30 cellular contexts compared by ENCODE assay signal in genomic region chr3:14444380-14444779, GRCh38.
"Had no signal": no experiment of that assay in that cellular context is flagged by ENCODE, and none has a peak within 500 bp of the region (broad histone marks: within the 10 kb centered on the region; RNA-seq: fewer than 3 reads in every experiment).

No MANE protein-coding gene starts in this region.

- H3K36me3 ChIP-seq: colonic mucosa, transverse colon had no signal

- H3K4me3 ChIP-seq: adrenal gland, ascending aorta, cardiac muscle cell, colonic mucosa, dorsolateral prefrontal cortex, gastrocnemius medialis, left ventricle myocardium inferior, lung, mucosa of descending colon, testis, transverse colon had no signal

- H3K27me3 ChIP-seq: adrenal gland, ascending aorta, cardiac muscle cell, colonic mucosa, dorsolateral prefrontal cortex, gastrocnemius medialis, testis, transverse colon had no signal

- ATAC-seq: activated CD4-positive, CD25-positive, alpha-beta regulatory T cell treated with anti-CD3 and anti-CD28 coated beads, Interleukin-2, amount 50 U/mL, for 24 hours; activated naive CD4-positive, alpha-beta T cell treated with anti-CD3 and anti-CD28 coated beads, Interleukin-2, amount 50 U/mL, for 72 hours; activated T-helper 17 cell treated with anti-CD3 and anti-CD28 coated beads, Interleukin-2, amount 50 U/mL, for 72 hours; gastrocnemius medialis; mucosa of descending colon; right cardiac atrium had no signal

- H3K27ac Mint-ChIP-seq: activated T-helper 17 cell treated with anti-CD3 and anti-CD28 coated beads, Interleukin-2, amount 50 U/mL, for 72 hours; brain had no signal

- H3K27ac ChIP-seq: adrenal gland, ascending aorta, cardiac muscle cell, colonic mucosa, gastrocnemius medialis, left ventricle myocardium inferior, testis, transverse colon, VCaP had no signal

- H3K27me3 Mint-ChIP-seq: activated T-helper 17 cell treated with anti-CD3 and anti-CD28 coated beads, Interleukin-2, amount 50 U/mL, for 72 hours; brain had no signal

- H3K4me3 Mint-ChIP-seq: activated T-helper 17 cell treated with anti-CD3 and anti-CD28 coated beads, Interleukin-2, amount 50 U/mL, for 72 hours; brain had no signal

- H3K9me3 ChIP-seq: adrenal gland, ascending aorta, colonic mucosa, gastrocnemius medialis, left ventricle myocardium inferior, mucosa of descending colon, testis, transverse colon had no signal

- DNase-seq: activated CD4-positive, alpha-beta T cell treated with anti-CD3 and anti-CD28 coated beads for 48 hours; activated CD4-positive, alpha-beta T cell treated with anti-CD3 and anti-CD28 coated beads, Interleukin-2, amount 50 U/mL, for 48 hours; activated CD8-positive, alpha-beta memory T cell treated with anti-CD3 and anti-CD28 coated beads for 24 hours; activated gamma-delta T cell treated with Interleukin-2 at 50 U/mL for 16 hours; adrenal gland; cerebellar nuclear complex; colonic mucosa; dorsolateral prefrontal cortex; effector memory CD4-positive, alpha-beta T cell; erythroblast; gastrocnemius medialis; glutamatergic neuron; islet precursor cell; left ventricle myocardium inferior; mucosa of descending colon; occipital lobe; right cardiac atrium; stimulated activated CD4-positive, alpha-beta T cell treated with anti-CD3 and anti-CD28 coated beads, Interleukin-15, amount 100 ng/mL, for 24 hours; stimulated activated CD4-positive, alpha-beta T cell treated with anti-CD3 and anti-CD28 coated beads, Interleukin-2, amount 100 ng/mL, for 24 hours; stimulated activated naive CD4-positive, alpha-beta T cell treated with Interleukin-2 at 50 U/mL for 16 hours; testis; transverse colon had no signal

- H3K9me3 Mint-ChIP-seq: activated T-helper 17 cell treated with anti-CD3 and anti-CD28 coated beads, Interleukin-2, amount 50 U/mL, for 72 hours; brain had no signal
